9 cellular contexts compared by ENCODE assay signal in genomic region chr16:1965610-1966009, GRCh38. TPM values are rescaled to one million over a fixed set of nuclear protein-coding genes. Genes with fewer than 3 reads are reported as not detected.
A peak's percentile ranks its signal among the peaks of the same experiment; 100 is the strongest.
DNase-seq lines count a peak whose midpoint lies in the region; ATAC-seq, FAIRE-seq and TF ChIP-seq lines count a peak whose summit lies in the region.
"Had no signal": no experiment of that assay in that cellular context is flagged by ENCODE, and none has a peak within 500 bp of the region (broad histone marks: within the 10 kb centered on the region; RNA-seq: fewer than 3 reads in every experiment).

No MANE protein-coding gene starts in this region.

- H3K27ac ChIP-seq in SU-DHL-6 (ENCODE audit: low read depth, low read length) (peak overlapping the region; percentile 57), gastrocnemius medialis (peak overlapping the region; percentile 88 to 99 (median 92))

- H3K36me3 ChIP-seq in SU-DHL-6 (ENCODE audit: low read length): peaks cover 15% of the 10 kb centered on the region
- H3K36me3 ChIP-seq in gastrocnemius medialis: peaks cover 0 to 25% of the 10 kb centered on the region in 2 donors

- H3K27me3 ChIP-seq in SU-DHL-6 (ENCODE audit: low read length) (no peaks in the 10 kb centered on the region), gastrocnemius medialis (no peaks in the 10 kb centered on the region)

- peaks cover 18 to 24% of the 10 kb centered on the region in 2 donors for H3K4me1 ChIP-seq in gastrocnemius medialis

- peak overlapping the region; percentile 98 for H3K9ac ChIP-seq in SU-DHL-6 (ENCODE audit: low read length)

- DNase-seq in GM12892 (ENCODE audit: insufficient read length) (no peak), fibroblast of pulmonary artery (ENCODE audit: low read depth) (no peak), gastrocnemius medialis (no peak), NCI-H446 (lab: John Stamatoyannopoulos, UW) (no peak), SK-N-DZ (ENCODE audit: low spot score) (no peak)

- H4K20me1 ChIP-seq in SU-DHL-6 (ENCODE audit: low read depth, low read length): no peaks in the 10 kb centered on the region

- TF ChIP-seq CTCF in SU-DHL-6 (IDR thresholded peaks at IDR 0.05; ENCODE audit: insufficient read depth, low read length, poor library complexity, severe bottlenecking) (no peak), fibroblast of pulmonary artery (IDR thresholded peaks at IDR 0.05; ENCODE audit: low read length, missing control alignments) (no peak), gastrocnemius medialis (IDR thresholded peaks at IDR 0.05 in 4 of 5, conservative IDR thresholded peaks at IDR 0.05 in 1 of 5) (no peak)

- peak overlapping the region; percentile 71 for H3K4me2 ChIP-seq in SU-DHL-6 (ENCODE audit: low read depth, low read length, poor library complexity, severe bottlenecking)

- TF ChIP-seq POLR2A in GM12892 (IDR thresholded peaks at IDR 0.05; ENCODE audit: low read depth, low read length) (0 out of 2 replicates have a peak, but pooled peaks have one; percentile 1), gastrocnemius medialis (IDR thresholded peaks at IDR 0.05) (no peak)

- H3K4me3 ChIP-seq in SU-DHL-6 (ENCODE audit: insufficient read depth, low read length, poor library complexity, severe bottlenecking) (peak overlapping the region; percentile 75), fibroblast of pulmonary artery (replicated peaks; ENCODE audit: low read depth, low read length) (peak overlapping the region; percentile 90), gastrocnemius medialis (peak overlapping the region; percentile 73 to 97 (median 76))

- ATAC-seq in gastrocnemius medialis (peak in 1 of 2 donors; percentile 1), GM21786 (IDR thresholded peaks at IDR 0.05; ENCODE audit: unreplicated experiment) (no peak), HG03521 (IDR thresholded peaks at IDR 0.05; ENCODE audit: unreplicated experiment) (no peak)

- H2AFZ ChIP-seq in SU-DHL-6 (ENCODE audit: low read depth, low read length, severe bottlenecking): no peak overlapping the region

- intact Hi-C loops in gastrocnemius medialis (cut with DNase I; ENCODE audit: low total_unique reads): no loop called here

- peaks cover 43% of the 10 kb centered on the region for H3F3A ChIP-seq in SU-DHL-6 (ENCODE audit: insufficient read depth)

- H3K79me2 ChIP-seq in SU-DHL-6 (ENCODE audit: insufficient read depth, low read length): peaks cover 30% of the 10 kb centered on the region

- no peaks in the 10 kb centered on the region for H3K9me3 ChIP-seq in SU-DHL-6 (ENCODE audit: insufficient read depth, low read length)
- H3K9me3 ChIP-seq in gastrocnemius medialis: no peaks in the 10 kb centered on the region

- H3K9me2 ChIP-seq in SU-DHL-6 (replicated peaks; ENCODE audit: insufficient read depth, low read length): no peaks in the 10 kb centered on the region

- no peak for FAIRE-seq in GM12892 (lab: Jason Lieb, UNC)

- in situ Hi-C loops in gastrocnemius medialis (cut with MboI; ENCODE audit: low sequenced_read_pairs in 4 of 4): no loop called here

RNA-seq across cellular contexts. Expression of gene RPS2, which starts 1.0 kb away (rescaled TPM):
- polyA plus RNA-seq in GM12892 (2012; ENCODE audit: missing spikeins): 5,230 TPM
- total RNA-seq in gastrocnemius medialis: 1,000 to 10,000 TPM; 1,162 to 1,876 (median 1,684) TPM
- 3,207 and 4,472 TPM in 2 replicates for polyA plus RNA-seq in SK-N-DZ (2014; cell fraction: cytosol; rRNA removed)
- polyA plus RNA-seq in SK-N-DZ (2014; cell fraction: nucleus; rRNA removed): 3,109 and 3,119 TPM in 2 replicates

RNA-seq across cellular contexts. Expression of gene RNF151, which starts 1.0 kb away (rescaled TPM):
- polyA plus RNA-seq in GM12892 (2012; ENCODE audit: missing spikeins): not detected
- not detected for total RNA-seq in gastrocnemius medialis
- not detected in 2 replicates for polyA plus RNA-seq in SK-N-DZ (2014; cell fraction: cytosol; rRNA removed)
- not detected in 2 replicates for polyA plus RNA-seq in SK-N-DZ (2014; cell fraction: nucleus; rRNA removed)
- total RNA-seq: M059J had no signal

RNA-seq across cellular contexts. Expression of gene TBL3, which starts 6.2 kb away (rescaled TPM):
- 16.1 TPM for polyA plus RNA-seq in GM12892 (2012; ENCODE audit: missing spikeins)
- 10 to 100 TPM; 48.2 to 79.5 (median 71.4) TPM for total RNA-seq in gastrocnemius medialis
- polyA plus RNA-seq in SK-N-DZ (2014; cell fraction: cytosol; rRNA removed): 88.7 and 137 TPM in 2 replicates
- polyA plus RNA-seq in SK-N-DZ (2014; cell fraction: nucleus; rRNA removed): 187 and 198 TPM in 2 replicates

RNA-seq across cellular contexts. Expression of gene NDUFB10, which starts 6.3 kb away (rescaled TPM):
- 85.8 TPM for polyA plus RNA-seq in GM12892 (2012; ENCODE audit: missing spikeins)
- total RNA-seq in gastrocnemius medialis: 1,000 to 10,000 TPM in 1 of 4 donors, 100 to 1,000 TPM in 3; 530 to 1,014 (median 743) TPM
- 159 and 196 TPM in 2 replicates for polyA plus RNA-seq in SK-N-DZ (2014; cell fraction: cytosol; rRNA removed)
- 94.8 and 169 TPM in 2 replicates for polyA plus RNA-seq in SK-N-DZ (2014; cell fraction: nucleus; rRNA removed)

RNA-seq across cellular contexts. Expression of gene RPL3L, which starts 11.1 kb away (rescaled TPM):
- polyA plus RNA-seq in GM12892 (2012; ENCODE audit: missing spikeins): 0.30 TPM
- total RNA-seq in gastrocnemius medialis: 100 to 1,000 TPM; 116 to 354 (median 188) TPM
- polyA plus RNA-seq in SK-N-DZ (2014; cell fraction: cytosol; rRNA removed): not detected in 2 replicates
- not detected in 2 replicates for polyA plus RNA-seq in SK-N-DZ (2014; cell fraction: nucleus; rRNA removed)
- total RNA-seq: M059J had no signal
